ENCODE assay signal across 15 cellular contexts in genomic region chr22:36143956-36144355, GRCh38. TPM values are rescaled to one million over a fixed set of nuclear protein-coding genes. Genes with fewer than 3 reads are reported as not detected.
DNase-seq lines count a peak whose midpoint lies in the region; ATAC-seq lines count a peak whose summit lies in the region.
"Had no signal": no experiment of that assay in that cellular context is flagged by ENCODE, and none has a peak within 500 bp of the region (broad histone marks: within the 10 kb centered on the region; RNA-seq: fewer than 3 reads in every experiment).

No MANE protein-coding gene starts in this region.

- peaks cover 3% of the 10 kb centered on the region in 2 donors for H3K4me1 ChIP-seq in naive thymus-derived CD4-positive, alpha-beta T cell (ENCODE audit: control insufficient read depth in 2 of 2, insufficient read depth in 2 of 2, low read length in 2 of 2)

- no peaks in the 10 kb centered on the region for H3K9me3 ChIP-seq in T-helper 17 cell (ENCODE audit: control insufficient read depth, low read length, poor library complexity, severe bottlenecking)
- H3K9me3 ChIP-seq in naive thymus-derived CD4-positive, alpha-beta T cell (ENCODE audit: control insufficient read depth in 2 of 3, low read length in 3 of 3), result no peaks in the 10 kb centered on the region

- H3K9me3 Mint-ChIP-seq in activated naive CD8-positive, alpha-beta T cell treated with anti-CD3 and anti-CD28 coated beads, Interleukin-2, amount 10 ng/mL, durations not matched to agents 7 days and 5 days, result no peaks in the 10 kb centered on the region
- no peaks in the 10 kb centered on the region for H3K9me3 Mint-ChIP-seq in activated naive CD8-positive, alpha-beta T cell treated with anti-CD3 and anti-CD28 coated beads, Interleukin-2, amount 50 U/mL, for 24 hours
- H3K9me3 Mint-ChIP-seq in naive thymus-derived CD4-positive, alpha-beta T cell, result peaks cover 0 to 4% (median 0%) of the 10 kb centered on the region in 11 donors

- no peaks in the 10 kb centered on the region for H3K27me3 Mint-ChIP-seq in activated naive CD8-positive, alpha-beta T cell treated with anti-CD3 and anti-CD28 coated beads, Interleukin-2, amount 10 ng/mL, durations not matched to agents 7 days and 5 days
- no peaks in the 10 kb centered on the region for H3K27me3 Mint-ChIP-seq in activated naive CD8-positive, alpha-beta T cell treated with anti-CD3 and anti-CD28 coated beads, Interleukin-2, amount 50 U/mL, for 24 hours
- no peaks in the 10 kb centered on the region for H3K27me3 Mint-ChIP-seq in T-helper 17 cell
- no peaks in the 10 kb centered on the region for H3K27me3 Mint-ChIP-seq in naive thymus-derived CD4-positive, alpha-beta T cell
- H3K27me3 Mint-ChIP-seq: B cell had no signal

- H3K27ac ChIP-seq in naive thymus-derived CD4-positive, alpha-beta T cell (ENCODE audit: low read depth, low read length), result peak overlapping the region; percentile 26

- POLR2A ChIA-PET in activated naive CD8-positive, alpha-beta T cell treated with anti-CD3 and anti-CD28 coated beads, Interleukin-2, amount 10 ng/mL, durations not matched to agents 7 days and 5 days (lab: Charles Lee), result interaction anchor here (1.0 kb wide), 1 partner anchor 43 kb away, joined by 3 read pairs; no protein-coding TSS in a partner anchor
- POLR2A ChIA-PET in naive thymus-derived CD4-positive, alpha-beta T cell (lab: Charles Lee), result no interaction called here

- peaks cover 30 to 82% (median 56%) of the 10 kb centered on the region in 3 experiments for H3K36me3 ChIP-seq in naive thymus-derived CD4-positive, alpha-beta T cell (ENCODE audit: control insufficient read depth in 2 of 3, insufficient read depth in 3 of 3, low read length in 3 of 3)

- intact Hi-C loops in naive thymus-derived CD4-positive, alpha-beta T cell (cut with micrococcal nuclease), result no loop called here

- H3K27me3 ChIP-seq in naive thymus-derived CD4-positive, alpha-beta T cell (ENCODE audit: control insufficient read depth in 2 of 2, insufficient read depth in 2 of 2, low read length in 2 of 2), result no peaks in the 10 kb centered on the region

- ATAC-seq in activated naive CD8-positive, alpha-beta T cell treated with anti-CD3 and anti-CD28 coated beads, Interleukin-2, amount 10 ng/mL, durations not matched to agents 7 days and 5 days (ENCODE audit: low read depth), result no peak
- ATAC-seq in activated naive CD8-positive, alpha-beta T cell treated with anti-CD3 and anti-CD28 coated beads, Interleukin-2, amount 50 U/mL, for 24 hours, result no peak
- ATAC-seq in T-helper 17 cell (no peak), HG03342 (IDR thresholded peaks at IDR 0.05; ENCODE audit: unreplicated experiment) (no peak), HG03460 (IDR thresholded peaks at IDR 0.05; ENCODE audit: unreplicated experiment) (no peak)
- ATAC-seq in naive thymus-derived CD4-positive, alpha-beta T cell, result no peak
- ATAC-seq: GM12878, HCT116 had no signal

- H3K4me1 Mint-ChIP-seq in activated naive CD8-positive, alpha-beta T cell treated with anti-CD3 and anti-CD28 coated beads, Interleukin-2, amount 10 ng/mL, durations not matched to agents 7 days and 5 days, result peaks cover 11% of the 10 kb centered on the region
- H3K4me1 Mint-ChIP-seq in activated naive CD8-positive, alpha-beta T cell treated with anti-CD3 and anti-CD28 coated beads, Interleukin-2, amount 50 U/mL, for 24 hours, result peaks cover 17% of the 10 kb centered on the region
- H3K4me1 Mint-ChIP-seq in T-helper 17 cell, result peaks cover 27% of the 10 kb centered on the region
- H3K4me1 Mint-ChIP-seq in naive thymus-derived CD4-positive, alpha-beta T cell, result peaks cover 2 to 54% (median 28%) of the 10 kb centered on the region in 7 donors

- no peak for DNase-seq in activated naive CD8-positive, alpha-beta T cell treated with anti-CD3 and anti-CD28 coated beads, Interleukin-2, amount 10 ng/mL, durations not matched to agents 7 days and 5 days
- no peak for DNase-seq in activated naive CD8-positive, alpha-beta T cell treated with anti-CD3 and anti-CD28 coated beads, Interleukin-2, amount 50 U/mL, for 24 hours
- DNase-seq in T-helper 17 cell (no peak), GDM1 (lab: John Stamatoyannopoulos, UW) (no peak)
- DNase-seq in naive thymus-derived CD4-positive, alpha-beta T cell, result no peak
- DNase-seq: DND-41, NCI-H187 treated with DMSO at 0.1 percent for 48 hours, NCI-H345, NCI-H526 treated with DMSO at 0.1 percent for 48 hours, SHP77 had no signal

- CTCF ChIA-PET in naive thymus-derived CD4-positive, alpha-beta T cell (lab: Charles Lee), result interaction anchor here (6.1 kb wide), 1 partner anchor 36 kb away, joined by 65 read pairs; no protein-coding TSS in a partner anchor

- H3K36me3 Mint-ChIP-seq in activated naive CD8-positive, alpha-beta T cell treated with anti-CD3 and anti-CD28 coated beads, Interleukin-2, amount 10 ng/mL, durations not matched to agents 7 days and 5 days, result peaks cover 43% of the 10 kb centered on the region
- peaks cover 11% of the 10 kb centered on the region for H3K36me3 Mint-ChIP-seq in activated naive CD8-positive, alpha-beta T cell treated with anti-CD3 and anti-CD28 coated beads, Interleukin-2, amount 50 U/mL, for 24 hours (ENCODE audit: low read depth)
- peaks cover 21% of the 10 kb centered on the region for H3K36me3 Mint-ChIP-seq in T-helper 17 cell (ENCODE audit: low read depth)
- peaks cover 16 to 72% (median 40%) of the 10 kb centered on the region in 5 donors for H3K36me3 Mint-ChIP-seq in naive thymus-derived CD4-positive, alpha-beta T cell

- H3K4me3 Mint-ChIP-seq in activated naive CD8-positive, alpha-beta T cell treated with anti-CD3 and anti-CD28 coated beads, Interleukin-2, amount 10 ng/mL, durations not matched to agents 7 days and 5 days, result no peak overlapping the region
- H3K4me3 Mint-ChIP-seq in activated naive CD8-positive, alpha-beta T cell treated with anti-CD3 and anti-CD28 coated beads, Interleukin-2, amount 50 U/mL, for 24 hours, result no peak overlapping the region
- no peak overlapping the region for H3K4me3 Mint-ChIP-seq in T-helper 17 cell
- H3K4me3 Mint-ChIP-seq in naive thymus-derived CD4-positive, alpha-beta T cell, result peak overlapping the region in 1 of 10 donors; percentile 43
- H3K4me3 Mint-ChIP-seq: B cell had no signal

- H3K27ac Mint-ChIP-seq in activated naive CD8-positive, alpha-beta T cell treated with anti-CD3 and anti-CD28 coated beads, Interleukin-2, amount 10 ng/mL, durations not matched to agents 7 days and 5 days, result peak overlapping the region; percentile 58
- no peak overlapping the region for H3K27ac Mint-ChIP-seq in activated naive CD8-positive, alpha-beta T cell treated with anti-CD3 and anti-CD28 coated beads, Interleukin-2, amount 50 U/mL, for 24 hours
- peak overlapping the region; percentile 90 for H3K27ac Mint-ChIP-seq in T-helper 17 cell
- H3K27ac Mint-ChIP-seq in naive thymus-derived CD4-positive, alpha-beta T cell, result peak overlapping the region in 7 of 9 donors; percentile 32 to 93 (median 59)
- H3K27ac Mint-ChIP-seq: B cell had no signal

- no peak overlapping the region for H3K4me3 ChIP-seq in naive thymus-derived CD4-positive, alpha-beta T cell (ENCODE audit: low read length)
- H3K4me3 ChIP-seq: GM12878 had no signal

RNA-seq across cellular contexts. Expression of gene APOL3, which starts 16.6 kb away (rescaled TPM):
- 100 to 1,000 TPM; 146 to 159 TPM for total RNA-seq in activated naive CD8-positive, alpha-beta T cell treated with anti-CD3 and anti-CD28 coated beads, Interleukin-2, amount 10 ng/mL, durations not matched to agents 7 days and 5 days
- 100 to 1,000 TPM; 229 to 265 TPM for total RNA-seq in T-helper 17 cell
- 100 to 1,000 TPM; 121 to 212 (median 175) TPM for total RNA-seq in naive thymus-derived CD4-positive, alpha-beta T cell
- 10 to 100 TPM; 56.9 to 83.9 TPM for polyA plus RNA-seq in naive thymus-derived CD4-positive, alpha-beta T cell

RNA-seq across cellular contexts. Expression of gene APOL4, which starts 57.7 kb away (rescaled TPM):
- total RNA-seq in activated naive CD8-positive, alpha-beta T cell treated with anti-CD3 and anti-CD28 coated beads, Interleukin-2, amount 10 ng/mL, durations not matched to agents 7 days and 5 days, result 1 to 10 TPM; 5.7 to 6.5 TPM
- under 1 TPM in 1 of 2 donors, not detected in 1; 0.22 TPM for total RNA-seq in T-helper 17 cell
- total RNA-seq in naive thymus-derived CD4-positive, alpha-beta T cell, result 1 to 10 TPM in 1 of 5 experiments, not detected in 4; 1.2 TPM
- not detected for polyA plus RNA-seq in naive thymus-derived CD4-positive, alpha-beta T cell
- total RNA-seq: B cell, GM12878 had no signal
